In the genomic region with DNA sequence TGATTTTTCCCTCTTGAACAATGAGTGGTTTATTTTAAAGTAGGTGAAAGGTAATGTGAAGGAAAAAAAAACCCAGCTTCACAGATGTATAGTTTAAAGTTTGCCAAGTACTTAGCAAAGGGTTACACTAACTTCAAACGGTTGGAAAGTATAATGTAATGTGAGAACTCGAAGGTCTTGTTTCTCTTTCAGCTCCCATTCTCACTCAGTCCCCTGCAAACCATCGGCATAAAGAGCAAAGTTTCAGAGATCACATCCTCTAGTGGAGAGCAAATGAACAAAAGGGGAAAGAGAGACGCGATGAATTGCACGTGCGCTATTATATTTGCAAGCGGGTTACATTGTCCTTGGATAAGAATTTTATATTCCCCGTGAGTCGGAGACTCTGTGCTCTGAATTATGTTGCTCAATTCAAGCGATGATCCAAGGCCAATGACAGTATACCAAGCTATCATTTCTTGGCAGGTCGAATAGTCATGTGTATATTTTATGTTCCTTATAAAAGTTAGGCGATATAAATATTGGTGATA, we compare ENCODE assay signal across 1 cellular context.
TF ChIP-seq lines count a peak whose summit lies in the region.

No MANE protein-coding gene starts in this region.

TF ChIP-seq in HepG2, 621 proteins besides CTCF, POLR2A, EP300 and RAD21 (continued from another document and continues in another):
- TF ChIP-seq, protein P1, sequence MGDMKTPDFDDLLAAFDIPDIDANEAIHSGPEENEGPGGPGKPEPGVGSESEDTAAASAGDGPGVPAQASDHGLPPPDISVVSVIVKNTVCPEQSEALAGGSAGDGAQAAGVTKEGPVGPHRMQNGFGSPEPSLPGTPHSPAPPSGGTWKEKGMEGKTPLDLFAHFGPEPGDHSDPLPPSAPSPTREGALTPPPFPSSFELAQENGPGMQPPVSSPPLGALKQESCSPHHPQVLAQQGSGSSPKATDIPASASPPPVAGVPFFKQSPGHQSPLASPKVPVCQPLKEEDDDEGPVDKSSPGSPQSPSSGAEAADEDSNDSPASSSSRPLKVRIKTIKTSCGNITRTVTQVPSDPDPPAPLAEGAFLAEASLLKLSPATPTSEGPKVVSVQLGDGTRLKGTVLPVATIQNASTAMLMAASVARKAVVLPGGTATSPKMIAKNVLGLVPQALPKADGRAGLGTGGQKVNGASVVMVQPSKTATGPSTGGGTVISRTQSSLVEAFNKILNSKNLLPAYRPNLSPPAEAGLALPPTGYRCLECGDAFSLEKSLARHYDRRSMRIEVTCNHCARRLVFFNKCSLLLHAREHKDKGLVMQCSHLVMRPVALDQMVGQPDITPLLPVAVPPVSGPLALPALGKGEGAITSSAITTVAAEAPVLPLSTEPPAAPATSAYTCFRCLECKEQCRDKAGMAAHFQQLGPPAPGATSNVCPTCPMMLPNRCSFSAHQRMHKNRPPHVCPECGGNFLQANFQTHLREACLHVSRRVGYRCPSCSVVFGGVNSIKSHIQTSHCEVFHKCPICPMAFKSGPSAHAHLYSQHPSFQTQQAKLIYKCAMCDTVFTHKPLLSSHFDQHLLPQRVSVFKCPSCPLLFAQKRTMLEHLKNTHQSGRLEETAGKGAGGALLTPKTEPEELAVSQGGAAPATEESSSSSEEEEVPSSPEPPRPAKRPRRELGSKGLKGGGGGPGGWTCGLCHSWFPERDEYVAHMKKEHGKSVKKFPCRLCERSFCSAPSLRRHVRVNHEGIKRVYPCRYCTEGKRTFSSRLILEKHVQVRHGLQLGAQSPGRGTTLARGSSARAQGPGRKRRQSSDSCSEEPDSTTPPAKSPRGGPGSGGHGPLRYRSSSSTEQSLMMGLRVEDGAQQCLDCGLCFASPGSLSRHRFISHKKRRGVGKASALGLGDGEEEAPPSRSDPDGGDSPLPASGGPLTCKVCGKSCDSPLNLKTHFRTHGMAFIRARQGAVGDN (CRISPR knock-in tag; IDR thresholded peaks at IDR 0.05), result no peak
- peak; percentile 56 for TF ChIP-seq STAG1 (CRISPR knock-in tag; IDR thresholded peaks at IDR 0.05)
- TF ChIP-seq, protein P2, sequence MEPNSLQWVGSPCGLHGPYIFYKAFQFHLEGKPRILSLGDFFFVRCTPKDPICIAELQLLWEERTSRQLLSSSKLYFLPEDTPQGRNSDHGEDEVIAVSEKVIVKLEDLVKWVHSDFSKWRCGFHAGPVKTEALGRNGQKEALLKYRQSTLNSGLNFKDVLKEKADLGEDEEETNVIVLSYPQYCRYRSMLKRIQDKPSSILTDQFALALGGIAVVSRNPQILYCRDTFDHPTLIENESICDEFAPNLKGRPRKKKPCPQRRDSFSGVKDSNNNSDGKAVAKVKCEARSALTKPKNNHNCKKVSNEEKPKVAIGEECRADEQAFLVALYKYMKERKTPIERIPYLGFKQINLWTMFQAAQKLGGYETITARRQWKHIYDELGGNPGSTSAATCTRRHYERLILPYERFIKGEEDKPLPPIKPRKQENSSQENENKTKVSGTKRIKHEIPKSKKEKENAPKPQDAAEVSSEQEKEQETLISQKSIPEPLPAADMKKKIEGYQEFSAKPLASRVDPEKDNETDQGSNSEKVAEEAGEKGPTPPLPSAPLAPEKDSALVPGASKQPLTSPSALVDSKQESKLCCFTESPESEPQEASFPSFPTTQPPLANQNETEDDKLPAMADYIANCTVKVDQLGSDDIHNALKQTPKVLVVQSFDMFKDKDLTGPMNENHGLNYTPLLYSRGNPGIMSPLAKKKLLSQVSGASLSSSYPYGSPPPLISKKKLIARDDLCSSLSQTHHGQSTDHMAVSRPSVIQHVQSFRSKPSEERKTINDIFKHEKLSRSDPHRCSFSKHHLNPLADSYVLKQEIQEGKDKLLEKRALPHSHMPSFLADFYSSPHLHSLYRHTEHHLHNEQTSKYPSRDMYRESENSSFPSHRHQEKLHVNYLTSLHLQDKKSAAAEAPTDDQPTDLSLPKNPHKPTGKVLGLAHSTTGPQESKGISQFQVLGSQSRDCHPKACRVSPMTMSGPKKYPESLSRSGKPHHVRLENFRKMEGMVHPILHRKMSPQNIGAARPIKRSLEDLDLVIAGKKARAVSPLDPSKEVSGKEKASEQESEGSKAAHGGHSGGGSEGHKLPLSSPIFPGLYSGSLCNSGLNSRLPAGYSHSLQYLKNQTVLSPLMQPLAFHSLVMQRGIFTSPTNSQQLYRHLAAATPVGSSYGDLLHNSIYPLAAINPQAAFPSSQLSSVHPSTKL (CRISPR knock-in tag; IDR thresholded peaks at IDR 0.05), result peak; percentile 92
- TF ChIP-seq ZNF3 (CRISPR knock-in tag; IDR thresholded peaks at IDR 0.05), result no peak
- no peak for TF ChIP-seq MTA1 (CRISPR knock-in tag; IDR thresholded peaks at IDR 0.05; ENCODE audit: borderline replicate concordance)
- TF ChIP-seq, protein P3, sequence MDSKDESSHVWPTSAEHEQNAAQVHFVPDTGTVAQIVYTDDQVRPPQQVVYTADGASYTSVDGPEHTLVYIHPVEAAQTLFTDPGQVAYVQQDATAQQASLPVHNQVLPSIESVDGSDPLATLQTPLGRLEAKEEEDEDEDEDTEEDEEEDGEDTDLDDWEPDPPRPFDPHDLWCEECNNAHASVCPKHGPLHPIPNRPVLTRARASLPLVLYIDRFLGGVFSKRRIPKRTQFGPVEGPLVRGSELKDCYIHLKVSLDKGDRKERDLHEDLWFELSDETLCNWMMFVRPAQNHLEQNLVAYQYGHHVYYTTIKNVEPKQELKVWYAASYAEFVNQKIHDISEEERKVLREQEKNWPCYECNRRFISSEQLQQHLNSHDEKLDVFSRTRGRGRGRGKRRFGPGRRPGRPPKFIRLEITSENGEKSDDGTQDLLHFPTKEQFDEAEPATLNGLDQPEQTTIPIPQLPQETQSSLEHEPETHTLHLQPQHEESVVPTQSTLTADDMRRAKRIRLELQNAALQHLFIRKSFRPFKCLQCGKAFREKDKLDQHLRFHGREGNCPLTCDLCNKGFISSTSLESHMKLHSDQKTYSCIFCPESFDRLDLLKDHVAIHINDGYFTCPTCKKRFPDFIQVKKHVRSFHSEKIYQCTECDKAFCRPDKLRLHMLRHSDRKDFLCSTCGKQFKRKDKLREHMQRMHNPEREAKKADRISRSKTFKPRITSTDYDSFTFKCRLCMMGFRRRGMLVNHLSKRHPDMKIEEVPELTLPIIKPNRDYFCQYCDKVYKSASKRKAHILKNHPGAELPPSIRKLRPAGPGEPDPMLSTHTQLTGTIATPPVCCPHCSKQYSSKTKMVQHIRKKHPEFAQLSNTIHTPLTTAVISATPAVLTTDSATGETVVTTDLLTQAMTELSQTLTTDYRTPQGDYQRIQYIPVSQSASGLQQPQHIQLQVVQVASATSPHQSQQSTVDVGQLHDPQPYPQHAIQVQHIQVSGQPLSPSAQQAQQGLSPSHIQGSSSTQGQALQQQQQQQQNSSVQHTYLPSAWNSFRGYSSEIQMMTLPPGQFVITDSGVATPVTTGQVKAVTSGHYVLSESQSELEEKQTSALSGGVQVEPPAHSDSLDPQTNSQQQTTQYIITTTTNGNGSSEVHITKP (CRISPR knock-in tag; IDR thresholded peaks at IDR 0.05; ENCODE audit: low read depth), result no peak
- TF ChIP-seq GATAD2A (CRISPR knock-in tag; IDR thresholded peaks at IDR 0.05), result peak; percentile 79
- TF ChIP-seq MED1 (CRISPR knock-in tag; IDR thresholded peaks at IDR 0.05), result peak; percentile 94
- TF ChIP-seq, protein P4, sequence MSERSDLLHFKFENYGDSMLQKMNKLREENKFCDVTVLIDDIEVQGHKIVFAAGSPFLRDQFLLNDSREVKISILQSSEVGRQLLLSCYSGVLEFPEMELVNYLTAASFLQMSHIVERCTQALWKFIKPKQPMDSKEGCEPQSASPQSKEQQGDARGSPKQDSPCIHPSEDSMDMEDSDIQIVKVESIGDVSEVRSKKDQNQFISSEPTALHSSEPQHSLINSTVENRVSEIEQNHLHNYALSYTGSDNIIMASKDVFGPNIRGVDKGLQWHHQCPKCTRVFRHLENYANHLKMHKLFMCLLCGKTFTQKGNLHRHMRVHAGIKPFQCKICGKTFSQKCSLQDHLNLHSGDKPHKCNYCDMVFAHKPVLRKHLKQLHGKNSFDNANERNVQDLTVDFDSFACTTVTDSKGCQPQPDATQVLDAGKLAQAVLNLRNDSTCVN (CRISPR knock-in tag; IDR thresholded peaks at IDR 0.05; ENCODE audit: borderline replicate concordance), result no peak
- TF ChIP-seq, protein P5, sequence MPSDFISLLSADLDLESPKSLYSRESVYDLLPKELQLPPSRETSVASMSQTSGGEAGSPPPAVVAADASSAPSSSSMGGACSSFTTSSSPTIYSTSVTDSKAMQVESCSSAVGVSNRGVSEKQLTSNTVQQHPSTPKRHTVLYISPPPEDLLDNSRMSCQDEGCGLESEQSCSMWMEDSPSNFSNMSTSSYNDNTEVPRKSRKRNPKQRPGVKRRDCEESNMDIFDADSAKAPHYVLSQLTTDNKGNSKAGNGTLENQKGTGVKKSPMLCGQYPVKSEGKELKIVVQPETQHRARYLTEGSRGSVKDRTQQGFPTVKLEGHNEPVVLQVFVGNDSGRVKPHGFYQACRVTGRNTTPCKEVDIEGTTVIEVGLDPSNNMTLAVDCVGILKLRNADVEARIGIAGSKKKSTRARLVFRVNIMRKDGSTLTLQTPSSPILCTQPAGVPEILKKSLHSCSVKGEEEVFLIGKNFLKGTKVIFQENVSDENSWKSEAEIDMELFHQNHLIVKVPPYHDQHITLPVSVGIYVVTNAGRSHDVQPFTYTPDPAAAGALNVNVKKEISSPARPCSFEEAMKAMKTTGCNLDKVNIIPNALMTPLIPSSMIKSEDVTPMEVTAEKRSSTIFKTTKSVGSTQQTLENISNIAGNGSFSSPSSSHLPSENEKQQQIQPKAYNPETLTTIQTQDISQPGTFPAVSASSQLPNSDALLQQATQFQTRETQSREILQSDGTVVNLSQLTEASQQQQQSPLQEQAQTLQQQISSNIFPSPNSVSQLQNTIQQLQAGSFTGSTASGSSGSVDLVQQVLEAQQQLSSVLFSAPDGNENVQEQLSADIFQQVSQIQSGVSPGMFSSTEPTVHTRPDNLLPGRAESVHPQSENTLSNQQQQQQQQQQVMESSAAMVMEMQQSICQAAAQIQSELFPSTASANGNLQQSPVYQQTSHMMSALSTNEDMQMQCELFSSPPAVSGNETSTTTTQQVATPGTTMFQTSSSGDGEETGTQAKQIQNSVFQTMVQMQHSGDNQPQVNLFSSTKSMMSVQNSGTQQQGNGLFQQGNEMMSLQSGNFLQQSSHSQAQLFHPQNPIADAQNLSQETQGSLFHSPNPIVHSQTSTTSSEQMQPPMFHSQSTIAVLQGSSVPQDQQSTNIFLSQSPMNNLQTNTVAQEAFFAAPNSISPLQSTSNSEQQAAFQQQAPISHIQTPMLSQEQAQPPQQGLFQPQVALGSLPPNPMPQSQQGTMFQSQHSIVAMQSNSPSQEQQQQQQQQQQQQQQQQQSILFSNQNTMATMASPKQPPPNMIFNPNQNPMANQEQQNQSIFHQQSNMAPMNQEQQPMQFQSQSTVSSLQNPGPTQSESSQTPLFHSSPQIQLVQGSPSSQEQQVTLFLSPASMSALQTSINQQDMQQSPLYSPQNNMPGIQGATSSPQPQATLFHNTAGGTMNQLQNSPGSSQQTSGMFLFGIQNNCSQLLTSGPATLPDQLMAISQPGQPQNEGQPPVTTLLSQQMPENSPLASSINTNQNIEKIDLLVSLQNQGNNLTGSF (CRISPR knock-in tag; IDR thresholded peaks at IDR 0.05), result no peak
- no peak for TF ChIP-seq NPAS2 (CRISPR knock-in tag; IDR thresholded peaks at IDR 0.05; ENCODE audit: borderline replicate concordance)
- no peak for TF ChIP-seq ZNF484 (CRISPR knock-in tag; IDR thresholded peaks at IDR 0.05; ENCODE audit: borderline replicate concordance, low read depth)
- TF ChIP-seq MTF2 (CRISPR knock-in tag; IDR thresholded peaks at IDR 0.05; ENCODE audit: borderline replicate concordance), result no peak
- TF ChIP-seq ZNF788 (CRISPR knock-in tag; IDR thresholded peaks at IDR 0.05; ENCODE audit: borderline replicate concordance), result no peak
- TF ChIP-seq, protein P6, sequence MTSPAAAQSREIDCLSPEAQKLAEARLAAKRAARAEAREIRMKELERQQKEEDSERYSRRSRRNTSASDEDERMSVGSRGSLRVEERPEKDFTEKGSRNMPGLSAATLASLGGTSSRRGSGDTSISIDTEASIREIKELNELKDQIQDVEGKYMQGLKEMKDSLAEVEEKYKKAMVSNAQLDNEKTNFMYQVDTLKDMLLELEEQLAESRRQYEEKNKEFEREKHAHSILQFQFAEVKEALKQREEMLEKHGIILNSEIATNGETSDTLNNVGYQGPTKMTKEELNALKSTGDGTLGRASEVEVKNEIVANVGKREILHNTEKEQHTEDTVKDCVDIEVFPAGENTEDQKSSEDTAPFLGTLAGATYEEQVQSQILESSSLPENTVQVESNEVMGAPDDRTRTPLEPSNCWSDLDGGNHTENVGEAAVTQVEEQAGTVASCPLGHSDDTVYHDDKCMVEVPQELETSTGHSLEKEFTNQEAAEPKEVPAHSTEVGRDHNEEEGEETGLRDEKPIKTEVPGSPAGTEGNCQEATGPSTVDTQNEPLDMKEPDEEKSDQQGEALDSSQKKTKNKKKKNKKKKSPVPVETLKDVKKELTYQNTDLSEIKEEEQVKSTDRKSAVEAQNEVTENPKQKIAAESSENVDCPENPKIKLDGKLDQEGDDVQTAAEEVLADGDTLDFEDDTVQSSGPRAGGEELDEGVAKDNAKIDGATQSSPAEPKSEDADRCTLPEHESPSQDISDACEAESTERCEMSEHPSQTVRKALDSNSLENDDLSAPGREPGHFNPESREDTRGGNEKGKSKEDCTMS (CRISPR knock-in tag; conservative IDR thresholded peaks at IDR 0.05), result no peak
- peak; percentile 43; the same call in 1 of the 2 replicates for TF ChIP-seq HOXA5 (CRISPR knock-in tag; IDR thresholded peaks at IDR 0.05)
- no peak for TF ChIP-seq FIP1L1 (IDR thresholded peaks at IDR 0.05; ENCODE audit: borderline replicate concordance, insufficient read depth, low read depth, low read length)
- TF ChIP-seq, protein P7, sequence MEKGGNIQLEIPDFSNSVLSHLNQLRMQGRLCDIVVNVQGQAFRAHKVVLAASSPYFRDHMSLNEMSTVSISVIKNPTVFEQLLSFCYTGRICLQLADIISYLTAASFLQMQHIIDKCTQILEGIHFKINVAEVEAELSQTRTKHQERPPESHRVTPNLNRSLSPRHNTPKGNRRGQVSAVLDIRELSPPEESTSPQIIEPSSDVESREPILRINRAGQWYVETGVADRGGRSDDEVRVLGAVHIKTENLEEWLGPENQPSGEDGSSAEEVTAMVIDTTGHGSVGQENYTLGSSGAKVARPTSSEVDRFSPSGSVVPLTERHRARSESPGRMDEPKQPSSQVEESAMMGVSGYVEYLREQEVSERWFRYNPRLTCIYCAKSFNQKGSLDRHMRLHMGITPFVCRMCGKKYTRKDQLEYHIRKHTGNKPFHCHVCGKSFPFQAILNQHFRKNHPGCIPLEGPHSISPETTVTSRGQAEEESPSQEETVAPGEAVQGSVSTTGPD (CRISPR knock-in tag; IDR thresholded peaks at IDR 0.05), result no peak
- no peak for TF ChIP-seq ZNF720 (CRISPR knock-in tag; IDR thresholded peaks at IDR 0.05)
- TF ChIP-seq, protein P8, sequence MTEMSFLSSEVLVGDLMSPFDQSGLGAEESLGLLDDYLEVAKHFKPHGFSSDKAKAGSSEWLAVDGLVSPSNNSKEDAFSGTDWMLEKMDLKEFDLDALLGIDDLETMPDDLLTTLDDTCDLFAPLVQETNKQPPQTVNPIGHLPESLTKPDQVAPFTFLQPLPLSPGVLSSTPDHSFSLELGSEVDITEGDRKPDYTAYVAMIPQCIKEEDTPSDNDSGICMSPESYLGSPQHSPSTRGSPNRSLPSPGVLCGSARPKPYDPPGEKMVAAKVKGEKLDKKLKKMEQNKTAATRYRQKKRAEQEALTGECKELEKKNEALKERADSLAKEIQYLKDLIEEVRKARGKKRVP (CRISPR knock-in tag; IDR thresholded peaks at IDR 0.05), result peak in 1 of 2 experiments; percentile 21; a peak in 1 of 4 replicates
- TF ChIP-seq ZNF614 (CRISPR knock-in tag; IDR thresholded peaks at IDR 0.05; ENCODE audit: borderline replicate concordance), result peak; percentile 49; the same call in 1 of the 2 replicates
